In the genomic region with DNA sequence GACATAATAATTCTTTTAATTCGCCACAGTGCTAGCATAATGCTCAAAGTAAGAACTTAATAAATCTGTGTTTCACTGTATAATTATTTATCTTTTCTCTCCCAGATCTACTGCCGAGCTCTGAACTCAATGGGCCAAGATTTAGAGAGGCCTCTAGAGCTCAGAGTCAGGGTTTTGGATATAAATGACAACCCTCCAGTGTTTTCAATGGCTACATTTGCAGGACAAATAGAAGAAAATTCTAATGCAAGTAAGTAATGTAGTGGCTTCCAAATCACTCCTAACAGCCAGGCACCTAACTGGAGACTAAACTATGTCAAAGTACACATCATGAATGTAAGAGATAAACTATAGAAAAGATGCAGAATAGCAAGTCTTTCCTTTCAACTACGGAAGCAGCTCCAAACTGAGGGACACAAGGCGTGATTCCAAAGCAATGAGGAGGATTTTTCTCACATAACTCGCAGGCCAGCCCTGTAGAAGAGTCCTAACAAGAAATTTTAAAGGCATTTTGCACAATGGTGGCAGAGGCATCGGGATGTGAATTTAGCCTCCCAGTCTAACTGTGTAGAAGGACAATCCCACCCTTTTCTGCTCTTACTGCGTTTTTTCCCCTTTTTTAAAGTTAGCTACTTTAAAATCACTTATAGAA, we compare ENCODE assay signal across 32 cellular contexts. TPM values are rescaled to one million over a fixed set of nuclear protein-coding genes. Genes with fewer than 3 reads are reported as not detected.
A peak's percentile ranks its signal among the peaks of the same experiment; 100 is the strongest.
DNase-seq lines count a peak whose midpoint lies in the region; ATAC-seq, FAIRE-seq and TF ChIP-seq lines count a peak whose summit lies in the region.
"Had no signal": no experiment of that assay in that cellular context is flagged by ENCODE, and none has a peak within 500 bp of the region (broad histone marks: within the 10 kb centered on the region; RNA-seq: fewer than 3 reads in every experiment).

No MANE protein-coding gene starts in this region.

- no peak for FAIRE-seq in GM12878 (lab: Jason Lieb, UNC)
- FAIRE-seq in kidney (lab: Jason Lieb, UNC) = no peak
- FAIRE-seq: A204.1, HepG2 had no signal

- H3K9me3 ChIP-seq in HUES48 (ENCODE audit: control insufficient read depth, insufficient read depth, low read length) = no peaks in the 10 kb centered on the region
- no peaks in the 10 kb centered on the region for H3K9me3 ChIP-seq in GM12878 (replicated peaks; ENCODE audit: control insufficient read depth, insufficient read depth, low read length)
- H3K9me3 ChIP-seq in iPS-20b (ENCODE audit: insufficient read depth, low read depth, low read length) = no peaks in the 10 kb centered on the region
- H3K9me3 ChIP-seq in vagina = no peaks in the 10 kb centered on the region
- no peaks in the 10 kb centered on the region for H3K9me3 ChIP-seq in kidney (ENCODE audit: control insufficient read depth in 1 of 2, low read length in 2 of 2)
- H3K9me3 ChIP-seq: BLaER1, SJCRH30 had no signal

- in situ Hi-C loops in GM12878 (cut with MboI) = no loop called here

- BruUV-seq in GM12878 (replicated peaks; lab: Mats Ljungman, UMichigan) = no TSS peak

- WGBS in GM12878 (ENCODE audit: insufficient coverage, insufficient replicate concordance, low lambda C conversion rate, missing lambda C conversion rate) = 6% methylated on average over 7 of the region's 7 CpGs

- H3K4me3 ChIP-seq in HUES48 (ENCODE audit: low read depth, low read length) (peak overlapping the region; percentile 32), GM12878 (no peak overlapping the region), iPS-20b (ENCODE audit: low read length) (peak overlapping the region; percentile 49), vagina (no peak overlapping the region), kidney (ENCODE audit: low read length in 2 of 2) (no peak overlapping the region)
- H3K4me3 ChIP-seq: BLaER1, PC-9, SJCRH30 had no signal

- TF ChIP-seq RAD21 in GM12878 (IDR thresholded peaks at IDR 0.05; ENCODE audit: insufficient read depth, low read depth, low read length) = no peak

- H3K27ac ChIP-seq in HUES48 (ENCODE audit: low read depth, low read length) (peak overlapping the region; percentile 68), GM12878 (ENCODE audit: control insufficient read depth, insufficient read depth) (no peak overlapping the region), iPS-20b (ENCODE audit: low read length) (no peak overlapping the region), vagina (no peak overlapping the region), kidney (ENCODE audit: low read depth in 2 of 2, low read length in 2 of 2) (no peak overlapping the region)
- H3K27ac ChIP-seq: BLaER1, PC-9, SJCRH30 had no signal

- CTCF ChIA-PET in GM12878 (lab: Yijun Ruan, JAX) = no interaction called here

- H3K27me3 ChIP-seq in HUES48 (ENCODE audit: control insufficient read depth, insufficient read depth, low read length) (no peaks in the 10 kb centered on the region), GM12878 (replicated peaks in 1 of 2; ENCODE audit: control insufficient read depth in 2 of 2, insufficient read depth in 2 of 2, low read length in 1 of 2) (no peaks in the 10 kb centered on the region), iPS-20b (ENCODE audit: insufficient read depth, low read length) (no peaks in the 10 kb centered on the region), vagina (no peaks in the 10 kb centered on the region)
- H3K27me3 ChIP-seq: BLaER1, SJCRH30 had no signal

- no peak overlapping the region for H3K4me2 ChIP-seq in GM12878 (ENCODE audit: control insufficient read depth, insufficient read depth)
- H3K4me2 ChIP-seq: BLaER1, PC-9 had no signal

- SMC1A ChIA-PET in GM12878 (lab: Charles Lee; ENCODE audit: uncharacterized antibody, unreplicated experiment) = interaction anchor here (0.6 kb wide), 1 partner anchor 191 kb away, joined by 3 read pairs; no protein-coding TSS in a partner anchor

- H3K9ac ChIP-seq in HUES48 (ENCODE audit: low read depth, low read length) (no peak overlapping the region), GM12878 (ENCODE audit: control insufficient read depth, insufficient read depth, low read length) (no peak overlapping the region), iPS-20b (ENCODE audit: low read depth, low read length) (no peak overlapping the region), kidney (ENCODE audit: low read length in 2 of 2) (no peak overlapping the region)
- H3K9ac ChIP-seq: BLaER1 had no signal

- TF ChIP-seq EP300 in GM12878 (IDR thresholded peaks at IDR 0.05; ENCODE audit: borderline replicate concordance in 1 of 2, control insufficient read depth in 1 of 2, low read depth in 2 of 2, low read length in 2 of 2) = no peak

- no peak for ATAC-seq in GM12878
- no peak for ATAC-seq in GM21528 (IDR thresholded peaks at IDR 0.05; ENCODE audit: low FRiP score, unreplicated experiment)
- ATAC-seq: HepG2, Right ventricle myocardium inferior, SK-N-SH treated with all-trans-retinoic acid at 6 μM for 48 hours had no signal

- intact Hi-C loops in GM12878 (cut with micrococcal nuclease; ENCODE audit: unreplicated experiment) = no loop called here
- intact Hi-C loops in vagina (cut with DNase I) = no loop called here
- intact Hi-C loops in kidney (cut with DNase I) = no loop called here

- H3K79me2 ChIP-seq in GM12878 (ENCODE audit: control insufficient read depth, insufficient read depth, low read length) = no peaks in the 10 kb centered on the region

- H3K36me3 ChIP-seq in HUES48 (ENCODE audit: control insufficient read depth, insufficient read depth, low read length) (no peaks in the 10 kb centered on the region), GM12878 (ENCODE audit: control insufficient read depth in 2 of 2, insufficient read depth in 2 of 2, low read length in 1 of 2) (no peaks in the 10 kb centered on the region), iPS-20b (ENCODE audit: insufficient read depth, low read depth, low read length) (no peaks in the 10 kb centered on the region), vagina (no peaks in the 10 kb centered on the region), kidney (ENCODE audit: control insufficient read depth in 1 of 2, insufficient read depth in 2 of 2, low read length in 2 of 2) (no peaks in the 10 kb centered on the region)
- H3K36me3 ChIP-seq: BLaER1, SJCRH30 had no signal

- 0 out of 2 replicates have a peak overlapping the region, but pooled peaks have one; percentile 17 for H2AFZ ChIP-seq in GM12878 (ENCODE audit: control insufficient read depth, low read depth, low read length)
- H2AFZ ChIP-seq: PC-9 had no signal

- TF ChIP-seq CTCF in GM12878 (IDR thresholded peaks at IDR 0.05 in 2 of 3, conservative IDR thresholded peaks at IDR 0.05 in 1 of 3; ENCODE audit: control insufficient read depth in 2 of 3, extremely low read depth in 1 of 3, insufficient read depth in 1 of 3, low read depth in 3 of 3, low read length in 3 of 3) (no peak), vagina (IDR thresholded peaks at IDR 0.05) (no peak), kidney (IDR thresholded peaks at IDR 0.05; ENCODE audit: borderline replicate concordance, extremely low read depth, insufficient read depth) (no peak)

- TF ChIP-seq POLR2A in GM12878 (IDR thresholded peaks at IDR 0.05; ENCODE audit: low read depth, low read length) (no peak), vagina (IDR thresholded peaks at IDR 0.05) (no peak)

- DNase-seq in GM12878 (ENCODE audit: low read depth, low spot score) = no peak
- DNase-seq in activated naive CD4-positive, alpha-beta T cell treated with anti-CD3 and anti-CD28 coated beads, Interleukin-2, amount 50 U/mL, for 16 hours = no peak
- no peak for DNase-seq in vagina (ENCODE audit: extremely low spot score in 2 of 2)
- no peak for DNase-seq in kidney
- DNase-seq: CD4-positive, alpha-beta T cell; COR-L47; DMS53; GOT3; Kasumi-1; NCI-H1092 treated with DMSO at 0.1 percent for 48 hours; NCI-H1436 treated with DMSO at 0.1 percent for 48 hours; NCI-H187 treated with DMSO at 0.1 percent for 48 hours; NCI-H2171 treated with DMSO at 0.1 percent for 48 hours; NCI-H345; NCI-H526; NCI-H82; NK-92 treated with Interleukin-12 subunit alpha and Interleukin-12 subunit beta, amount 100 ng/mL, for 24 hours; PC-9; SJCRH30 had no signal

- RAD21 ChIA-PET in GM12878 (lab: Charles Lee; ENCODE audit: unreplicated experiment) = no interaction called here

- no peaks in the 10 kb centered on the region for H4K20me1 ChIP-seq in GM12878 (ENCODE audit: control insufficient read depth, insufficient read depth)
- H4K20me1 ChIP-seq: BLaER1 had no signal

- POLR2A ChIA-PET in GM12878 (lab: Charles Lee) = no interaction called here

- peaks cover 31% of the 10 kb centered on the region for H3K4me1 ChIP-seq in HUES48 (ENCODE audit: control insufficient read depth, insufficient read depth, low read length)
- no peaks in the 10 kb centered on the region for H3K4me1 ChIP-seq in GM12878 (ENCODE audit: control insufficient read depth, insufficient read depth, low read length)
- H3K4me1 ChIP-seq in iPS-20b (ENCODE audit: insufficient read depth, low read length) = peaks cover 18% of the 10 kb centered on the region
- H3K4me1 ChIP-seq in vagina = no peaks in the 10 kb centered on the region
- no peaks in the 10 kb centered on the region for H3K4me1 ChIP-seq in kidney (ENCODE audit: control insufficient read depth in 1 of 2, insufficient read depth in 1 of 2, low read depth in 1 of 2, low read length in 2 of 2)
- H3K4me1 ChIP-seq: BLaER1, SJCRH30 had no signal

RNA-seq across cellular contexts. Expression of gene DSG1, which starts 12.0 kb away (rescaled TPM):
- total RNA-seq in GM12878 (2013; cell fraction: nucleolus; rRNA removed) = not detected in 2 replicates
- total RNA-seq in GM12878 (2014; rRNA removed) (4.9 and 5.2 TPM in 2 replicates), GM12878 (2014; rRNA removed; fragmentation: Illumina TruSeq; extraction: Trizol) (4.5 and 5.0 TPM in 2 replicates), GM12878 (2021) (2.8 and 3.9 TPM in 2 replicates), vagina (122 TPM), kidney (not detected)
- 0.04 TPM for polyA plus RNA-seq in GM12878 (2011; ENCODE audit: low read depth)
- polyA plus RNA-seq in GM12878 (2011; rRNA removed) (0.10 TPM in 1 of 2 replicates, not detected in the other), GM12878 (2014; fragmentation: Illumina TruSeq; extraction: Trizol) (3.6 and 4.6 TPM in 2 replicates), GM12878 (2014; fragmentation: Nextera tagmentation; extraction: Ambion mirVana) (under 1 TPM; 0.48 to 0.71 TPM), GM12878 (2014; rRNA removed) (1.7 and 2.0 TPM in 2 replicates), GM12878 (2016; fragmentation: Nextera tagmentation; extraction: Ambion mirVana) (1 to 10 TPM; 2.3 to 3.5 TPM), kidney (ENCODE audit: insufficient read depth, low read depth, low replicate concordance) (not detected)
- not detected in 2 replicates for polyA plus RNA-seq in GM12878 (2011; cell fraction: cytosol; rRNA removed)
- polyA plus RNA-seq in GM12878 (2011; cell fraction: nucleus; rRNA removed) = not detected in 2 replicates
- polyA plus RNA-seq in GM12878 (2012) = 0.10 TPM in 1 of 2 replicates, not detected in the other
- polyA minus RNA-seq in GM12878 (2011; rRNA and poly(A)+ RNA removed) = not detected in 2 replicates
- not detected in 2 replicates for polyA minus RNA-seq in GM12878 (2011; cell fraction: cytosol; rRNA and poly(A)+ RNA removed)
- not detected in 2 replicates for polyA minus RNA-seq in GM12878 (2011; cell fraction: nucleus; rRNA and poly(A)+ RNA removed)
- total RNA-seq: CD4-positive, alpha-beta T cell; Daoy; G401; HepG2; M059J; PC-9; RPMI7951; SJCRH30 had no signal
- polyA plus RNA-seq: AG04450 had no signal

RNA-seq across cellular contexts. Expression of gene DSG4, which starts 46.7 kb away (rescaled TPM):
- not detected in 2 replicates for total RNA-seq in GM12878 (2013; cell fraction: nucleolus; rRNA removed)
- 0.17 and 0.22 TPM in 2 replicates for total RNA-seq in GM12878 (2014; rRNA removed)
- 0.18 and 0.27 TPM in 2 replicates for total RNA-seq in GM12878 (2014; rRNA removed; fragmentation: Illumina TruSeq; extraction: Trizol)
- total RNA-seq in GM12878 (2021) = 0.13 and 0.16 TPM in 2 replicates
- not detected for polyA plus RNA-seq in GM12878 (2011; ENCODE audit: low read depth)
- polyA plus RNA-seq in GM12878 (2011; rRNA removed) = not detected in 2 replicates
- not detected in 2 replicates for polyA plus RNA-seq in GM12878 (2011; cell fraction: cytosol; rRNA removed)
- polyA plus RNA-seq in GM12878 (2011; cell fraction: nucleus; rRNA removed) = not detected in 2 replicates
- 0.04 TPM in 1 of 2 replicates, not detected in the other for polyA plus RNA-seq in GM12878 (2012)
- polyA plus RNA-seq in GM12878 (2014; fragmentation: Illumina TruSeq; extraction: Trizol) = 0.13 and 0.16 TPM in 2 replicates
- polyA plus RNA-seq in GM12878 (2014; fragmentation: Nextera tagmentation; extraction: Ambion mirVana) = under 1 TPM; 0.07 to 0.18 TPM
- 0.11 and 0.13 TPM in 2 replicates for polyA plus RNA-seq in GM12878 (2014; rRNA removed)
- under 1 TPM; 0.25 to 0.59 TPM for polyA plus RNA-seq in GM12878 (2016; fragmentation: Nextera tagmentation; extraction: Ambion mirVana)
- not detected in 2 replicates for polyA minus RNA-seq in GM12878 (2011; rRNA and poly(A)+ RNA removed)
- polyA minus RNA-seq in GM12878 (2011; cell fraction: cytosol; rRNA and poly(A)+ RNA removed) = not detected in 2 replicates
- not detected in 2 replicates for polyA minus RNA-seq in GM12878 (2011; cell fraction: nucleus; rRNA and poly(A)+ RNA removed)
- not detected for total RNA-seq in vagina
- not detected for total RNA-seq in kidney
- polyA plus RNA-seq in kidney (ENCODE audit: insufficient read depth, low read depth, low replicate concordance) = not detected
- total RNA-seq: CD4-positive, alpha-beta T cell; Daoy; G401; HepG2; M059J; PC-9; Right ventricle myocardium inferior; RPMI7951; SJCRH30 had no signal
- polyA plus RNA-seq: AG04450 had no signal

Comparison
In these comparisons a context has a peak if more than half of its experiments do, and no peak if none do; other contexts are left out.
1. H3K4me3 ChIP-seq: peak in HUES48 (single experiment) and iPS-20b (single experiment); none in GM12878 (single experiment), vagina (0 of 2) and kidney (0 of 2).
2. RNA of gene DSG1, which starts 12.0 kb away (total RNA-seq): 122 TPM in vagina (single experiment); 2.8 to 5.2 TPM in GM12878 and not detected in kidney (single experiment); every median in the first group is over 10 times any median in the second.